Comparison of ENCODE assay signal across 25 cellular contexts in the genomic region with DNA sequence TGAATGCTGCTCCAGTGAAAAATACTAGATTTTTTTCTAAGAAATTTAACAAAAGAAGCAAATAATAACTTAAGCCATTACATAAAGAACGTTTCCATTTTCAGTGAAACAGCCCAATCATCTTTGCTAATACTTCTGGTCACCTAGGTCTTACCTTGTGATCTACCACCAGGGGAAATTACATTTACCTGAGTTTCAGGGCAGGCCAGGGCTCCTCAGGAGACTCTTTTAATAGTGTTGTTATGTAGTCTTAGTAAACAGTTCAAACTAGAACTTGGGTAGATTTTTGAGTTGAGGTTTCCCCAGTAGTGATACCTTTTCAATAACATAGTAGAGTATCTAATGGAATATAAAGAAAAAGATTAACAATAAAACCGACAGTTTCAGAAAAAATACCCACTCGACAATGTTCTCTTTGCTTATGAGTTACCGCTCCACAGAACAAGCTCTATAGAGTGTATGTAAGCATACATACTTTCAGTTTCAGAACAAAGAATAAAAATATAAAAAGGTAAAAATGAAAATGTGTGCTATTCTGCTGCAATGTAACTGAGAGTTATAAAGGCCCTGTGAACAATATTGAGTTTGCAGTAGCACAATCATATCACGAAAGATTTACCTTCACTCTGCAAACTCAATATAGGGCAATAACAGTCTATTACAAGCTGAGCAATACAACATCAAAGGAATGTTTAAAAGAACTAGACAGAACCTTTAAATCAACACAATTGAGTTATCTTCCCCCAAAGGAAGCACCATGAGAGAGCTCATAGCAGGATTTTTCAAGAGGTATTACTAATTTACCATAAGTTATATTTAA.
DNase-seq lines count a peak whose midpoint lies in the region; ATAC-seq, FAIRE-seq and TF ChIP-seq lines count a peak whose summit lies in the region.
"Had no signal": no experiment of that assay in that cellular context is flagged by ENCODE, and none has a peak within 500 bp of the region (broad histone marks: within the 10 kb centered on the region; RNA-seq: fewer than 3 reads in every experiment).

No MANE protein-coding gene starts in this region.

- H3K23me2 ChIP-seq in H9 (ENCODE audit: insufficient read length, low read depth, low read length, poor library complexity, severe bottlenecking): no peaks in the 10 kb centered on the region

- H3K4me2 ChIP-seq in OCI-LY7 (ENCODE audit: low read length) (peak overlapping the region; percentile 26; the same call in 1 of the 2 replicates), H9 (ENCODE audit: insufficient read depth, insufficient read length, low read length) (no peak overlapping the region)
- H3K4me2 ChIP-seq: KMS-11 had no signal

- H3K27ac Mint-ChIP-seq in H9: no peak overlapping the region
- H3K27ac Mint-ChIP-seq: CD4-positive, CD25-positive, alpha-beta regulatory T cell; T-helper 17 cell had no signal

- no peaks in the 10 kb centered on the region for H3K9me2 ChIP-seq in OCI-LY7 (ENCODE audit: insufficient read depth, low read length)

- no peak overlapping the region for H2BK120ac ChIP-seq in H9 (ENCODE audit: low read depth, low read length, poor library complexity, severe bottlenecking)

- no peak overlapping the region for H4K5ac ChIP-seq in H9 (ENCODE audit: insufficient read length, low read depth, low read length)

- H3K36me3 Mint-ChIP-seq in H9 (ENCODE audit: insufficient read depth in 1 of 3, low read depth in 3 of 3): no peaks in the 10 kb centered on the region
- H3K36me3 Mint-ChIP-seq: CD4-positive, CD25-positive, alpha-beta regulatory T cell had no signal

- no TSS peak for BruUV-seq in OCI-LY7 (replicated peaks; lab: Mats Ljungman, UMichigan)

- ATAC-seq in GM21390 (IDR thresholded peaks at IDR 0.05; ENCODE audit: unreplicated experiment) (peak; percentile 42), HG03095 (IDR thresholded peaks at IDR 0.05; ENCODE audit: unreplicated experiment) (peak; percentile 47), pancreas (no peak)
- ATAC-seq: HCT116, PC-3, T-helper 17 cell had no signal

- DNase-seq in OCI-LY7 (ENCODE audit: low spot score): no peak
- DNase-seq in pancreas: no peak
- no peak for DNase-seq in RWPE1 (ENCODE audit: low spot score)
- no peak for DNase-seq in H9
- DNase-seq in right atrium auricular region (ENCODE audit: low spot score): no peak
- DNase-seq: BE2C; Caco-2; CD4-positive, CD25-positive, alpha-beta regulatory T cell; GF-D8; GM23248; NCI-H1436; NCI-H2029; NCI-H446 treated with DMSO at 0.1 percent for 48 hours; NCI-H69; NK-92 treated with Interleukin-12 subunit alpha and Interleukin-12 subunit beta, amount 100 ng/mL, for 24 hours; PC-3; SJCRH30; T-helper 17 cell had no signal

- H4K8ac ChIP-seq in H9 (replicated peaks; ENCODE audit: insufficient read length, low read depth, low read length): no peak overlapping the region

- H2BK5ac ChIP-seq in H9 (ENCODE audit: insufficient read length, low read length): no peak overlapping the region

- H2AK5ac ChIP-seq in H9 (ENCODE audit: insufficient read length, low read length): no peak overlapping the region

- H3K27ac ChIP-seq in OCI-LY7 (ENCODE audit: low read depth, low read length, poor library complexity, severe bottlenecking): no peak overlapping the region
- H3K27ac ChIP-seq in pancreas: no peak overlapping the region
- no peak overlapping the region for H3K27ac ChIP-seq in RWPE1
- H3K27ac ChIP-seq in H9 (ENCODE audit: insufficient read length, low read depth, low read length): no peak overlapping the region
- no peak overlapping the region for H3K27ac ChIP-seq in right atrium auricular region
- H3K27ac ChIP-seq: GM23248, HL-60, KMS-11, SJCRH30 had no signal

- intact Hi-C loops in OCI-LY7 (cut with micrococcal nuclease; ENCODE audit: unreplicated experiment) (no loop called here), pancreas (cut with DNase I) (no loop called here)

- H2BK20ac ChIP-seq in H9 (ENCODE audit: low read depth, low read length, poor library complexity, severe bottlenecking): no peak overlapping the region

- WGBS in pancreas, 2 donors: 76 to 83% methylated on average over 5 of the region's 5 CpGs
- WGBS in H9 (ENCODE audit: extremely low coverage, insufficient read length, low lambda C conversion rate): no CpG with 5 or more reads among the region's 5 CpGs

- no peak overlapping the region for H3K4ac ChIP-seq in H9 (ENCODE audit: low read depth, low read length)

- H3K4me3 ChIP-seq in OCI-LY7 (ENCODE audit: low read depth, low read length, poor library complexity, severe bottlenecking): no peak overlapping the region
- no peak overlapping the region for H3K4me3 ChIP-seq in pancreas
- no peak overlapping the region for H3K4me3 ChIP-seq in right atrium auricular region
- H3K4me3 ChIP-seq: GM23248, SJCRH30 had no signal

- CTCF ChIA-PET in OCI-LY7 (lab: Charles Lee; ENCODE audit: unreplicated experiment) (no interaction called here), RWPE1 (lab: Yijun Ruan, JAX) (interaction anchor here (1.1 kb wide), 1 partner anchor 133 kb away, joined by 5 read pairs; no protein-coding TSS in a partner anchor)

- H3K14ac ChIP-seq in H9 (ENCODE audit: insufficient read depth, low read length): no peak overlapping the region

- H3K27me3 ChIP-seq in pancreas (no peaks in the 10 kb centered on the region), H9 (ENCODE audit: insufficient read depth, low read length) (no peaks in the 10 kb centered on the region), right atrium auricular region (no peaks in the 10 kb centered on the region)
- H3K27me3 ChIP-seq: BE2C had no signal

- TF ChIP-seq CTCF in OCI-LY7 (conservative IDR thresholded peaks at IDR 0.05; ENCODE audit: low read length) (no peak), pancreas (IDR thresholded peaks at IDR 0.05) (no peak), RWPE1 (conservative IDR thresholded peaks at IDR 0.05; ENCODE audit: low read depth) (no peak), H9 (conservative IDR thresholded peaks at IDR 0.05) (no peak), right atrium auricular region (IDR thresholded peaks at IDR 0.05) (no peak)

- no peak overlapping the region for H3K23ac ChIP-seq in H9 (ENCODE audit: insufficient read length, low read depth, low read length)

- H3K4me1 Mint-ChIP-seq in H9: peaks cover 3 to 5% of the 10 kb centered on the region in 2 experiments; a peak in 2 of 4 replicates
- H3K4me1 Mint-ChIP-seq: CD4-positive, CD25-positive, alpha-beta regulatory T cell; T-helper 17 cell had no signal

- H2BK12ac ChIP-seq in H9 (ENCODE audit: insufficient read length, low read depth, low read length): no peak overlapping the region

- no peak overlapping the region for H3K4me3 Mint-ChIP-seq in H9
- H3K4me3 Mint-ChIP-seq: CD4-positive, CD25-positive, alpha-beta regulatory T cell; T-helper 17 cell had no signal

- H2AFZ ChIP-seq in OCI-LY7 (ENCODE audit: low read length) (no peak overlapping the region; the same call in 1 of the 2 replicates), H9 (ENCODE audit: low read length) (no peak overlapping the region)
- H2AFZ ChIP-seq: GM23248 had no signal

- H3K56ac ChIP-seq in H9 (ENCODE audit: insufficient read length, low read depth, low read length): no peak overlapping the region

- H3K4me1 ChIP-seq in OCI-LY7 (ENCODE audit: insufficient read depth, low read length, poor library complexity, severe bottlenecking) (no peaks in the 10 kb centered on the region), pancreas (no peaks in the 10 kb centered on the region), H9 (ENCODE audit: insufficient read depth, low read length) (no peaks in the 10 kb centered on the region), right atrium auricular region (no peaks in the 10 kb centered on the region)
- H3K4me1 ChIP-seq: BE2C, Caco-2, SJCRH30 had no signal

- no peak overlapping the region for H3K18ac ChIP-seq in H9 (ENCODE audit: insufficient read length, low read depth, low read length)

- no peaks in the 10 kb centered on the region for H3K79me1 ChIP-seq in H9 (ENCODE audit: insufficient read depth, low read depth, low read length, poor library complexity, severe bottlenecking)

- no peaks in the 10 kb centered on the region for H3K27me3 Mint-ChIP-seq in H9 (ENCODE audit: low read depth)
- H3K27me3 Mint-ChIP-seq: CD4-positive, CD25-positive, alpha-beta regulatory T cell had no signal

- H3T11ph ChIP-seq in H9 (ENCODE audit: low read length): no peak overlapping the region

- H3K79me2 ChIP-seq in OCI-LY7 (ENCODE audit: insufficient read depth, low read depth, low read length): no peaks in the 10 kb centered on the region
- no peaks in the 10 kb centered on the region for H3K79me2 ChIP-seq in H9 (ENCODE audit: insufficient read depth, low read length)

- POLR2A ChIA-PET in OCI-LY7 (lab: Charles Lee): interaction anchor here (0.6 to 1.0 kb wide), 2 partner anchors 17 to 123 kb away, joined by 3 read pairs; no protein-coding TSS in a partner anchor
- POLR2A ChIA-PET in RWPE1 (lab: Yijun Ruan, JAX; ENCODE audit: low non-redundant PET): no interaction called here

- H4K20me1 ChIP-seq in OCI-LY7 (ENCODE audit: insufficient read depth, low read length) (no peaks in the 10 kb centered on the region), H9 (ENCODE audit: control insufficient read depth, insufficient read depth, insufficient read length) (no peaks in the 10 kb centered on the region)

- H3K36me3 ChIP-seq in OCI-LY7 (ENCODE audit: insufficient read depth, low read length) (no peaks in the 10 kb centered on the region), pancreas (no peaks in the 10 kb centered on the region), right atrium auricular region (no peaks in the 10 kb centered on the region)
- H3K36me3 ChIP-seq: BE2C, SJCRH30 had no signal

- no peak overlapping the region for H3K9ac ChIP-seq in H9 (ENCODE audit: extremely low read depth, insufficient read length, low read length)
- H3K9ac ChIP-seq: GM23248, KMS-11 had no signal

- H3K9me3 ChIP-seq in OCI-LY7 (ENCODE audit: low read length) (no peaks in the 10 kb centered on the region), pancreas (no peaks in the 10 kb centered on the region), H9 (ENCODE audit: control insufficient read depth, low read depth, low read length) (no peaks in the 10 kb centered on the region), right atrium auricular region (no peaks in the 10 kb centered on the region)
- H3K9me3 ChIP-seq: BE2C, Caco-2, SJCRH30 had no signal

- peak; percentile 17 for FAIRE-seq in pancreas (lab: Jason Lieb, UNC)
- FAIRE-seq: A204.1, GM18507 had no signal

- H4K91ac ChIP-seq in H9 (ENCODE audit: insufficient read length, low read depth, low read length): no peak overlapping the region

- no peaks in the 10 kb centered on the region for H3K9me3 Mint-ChIP-seq in H9

- H2BK15ac ChIP-seq in H9 (ENCODE audit: low read depth, low read length): no peak overlapping the region

Comparison
In these comparisons a context has a peak if more than half of its experiments do, and no peak if none do; other contexts are left out.
1. ATAC-seq: peak in GM21390 (single experiment) and HG03095 (single experiment); none in pancreas (0 of 4).